Comparison of ENCODE assay signal across 9 cellular contexts in the genomic region with DNA sequence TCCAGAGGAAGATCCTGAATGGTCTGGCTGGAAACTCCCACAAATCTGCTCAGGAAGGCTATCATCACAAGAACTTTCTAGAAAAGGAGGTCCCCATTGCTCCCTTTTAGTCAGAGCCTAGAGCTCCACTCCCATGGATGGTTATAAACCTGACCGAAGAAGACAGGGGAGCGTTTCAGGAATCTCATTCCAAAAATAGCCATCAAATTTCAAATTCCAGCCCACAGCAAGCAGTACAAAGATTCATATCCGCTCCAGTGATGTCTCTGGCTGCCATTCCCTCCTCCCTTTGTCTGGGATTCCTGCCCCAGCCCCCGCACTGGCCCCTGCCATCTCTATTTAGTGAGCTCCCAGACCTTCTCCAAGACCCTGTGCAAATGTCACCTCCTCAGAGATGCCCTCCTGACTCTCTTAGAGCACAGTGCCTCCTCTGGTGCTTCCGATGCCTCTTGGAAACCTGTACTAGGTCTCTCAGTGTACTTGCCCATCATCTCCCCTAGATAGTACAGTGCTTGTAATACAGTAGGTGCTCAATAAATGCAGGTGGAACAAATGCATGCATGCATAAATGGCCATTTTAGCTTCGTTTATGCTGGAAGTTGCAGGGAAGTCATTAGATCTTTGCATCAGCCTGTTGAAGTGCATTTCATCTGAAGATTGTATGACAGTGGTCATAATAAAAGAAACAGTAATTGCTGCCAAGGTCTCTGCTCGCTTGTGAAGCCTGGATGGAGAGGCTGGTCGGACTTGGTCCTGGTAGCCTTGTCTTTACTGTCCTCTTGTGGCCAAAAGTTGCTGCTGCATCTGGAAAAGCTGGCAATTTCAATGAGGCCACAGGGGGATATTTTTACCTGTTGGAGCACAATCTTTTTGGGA. TPM values are rescaled to one million over a fixed set of nuclear protein-coding genes. Genes with fewer than 3 reads are reported as not detected.
DNase-seq lines count a peak whose midpoint lies in the region; ATAC-seq and TF ChIP-seq lines count a peak whose summit lies in the region.
"Had no signal": no experiment of that assay in that cellular context is flagged by ENCODE, and none has a peak within 500 bp of the region (broad histone marks: within the 10 kb centered on the region; RNA-seq: fewer than 3 reads in every experiment).

No MANE protein-coding gene starts in this region.

- no peaks in the 10 kb centered on the region for H3K36me3 Mint-ChIP-seq in activated naive CD8-positive, alpha-beta T cell treated with anti-CD3 and anti-CD28 coated beads, Interleukin-2, amount 10 ng/mL, durations not matched to agents 7 days and 5 days
- H3K36me3 Mint-ChIP-seq: IgD-negative memory B cell had no signal

- peak; percentile 57 for ATAC-seq in HG03095 (IDR thresholded peaks at IDR 0.05; ENCODE audit: unreplicated experiment)
- ATAC-seq in activated naive CD8-positive, alpha-beta T cell treated with anti-CD3 and anti-CD28 coated beads, Interleukin-2, amount 10 ng/mL, durations not matched to agents 7 days and 5 days (ENCODE audit: low read depth), result peak; percentile 52
- peak; percentile 79 to 90 (median 83) for ATAC-seq in heart left ventricle
- ATAC-seq in HG03108 (IDR thresholded peaks at IDR 0.05; ENCODE audit: unreplicated experiment), result no peak

- no peaks in the 10 kb centered on the region for H3K4me1 Mint-ChIP-seq in activated naive CD8-positive, alpha-beta T cell treated with anti-CD3 and anti-CD28 coated beads, Interleukin-2, amount 10 ng/mL, durations not matched to agents 7 days and 5 days

- POLR2A ChIA-PET in activated naive CD8-positive, alpha-beta T cell treated with anti-CD3 and anti-CD28 coated beads, Interleukin-2, amount 10 ng/mL, durations not matched to agents 7 days and 5 days (lab: Charles Lee), result no interaction called here

- TF ChIP-seq CTCF in AG09319 (IDR thresholded peaks at IDR 0.05; ENCODE audit: low read depth, low read length) (no peak; the same call in none of the 2 replicates), GM12873 (IDR thresholded peaks at IDR 0.05; ENCODE audit: insufficient read depth, low read depth, low read length, missing control alignments) (peak; percentile 97), heart left ventricle (IDR thresholded peaks at IDR 0.05) (peak; percentile 84 to 97 (median 93))

- H3K4me3 Mint-ChIP-seq in activated naive CD8-positive, alpha-beta T cell treated with anti-CD3 and anti-CD28 coated beads, Interleukin-2, amount 10 ng/mL, durations not matched to agents 7 days and 5 days, result no peak overlapping the region
- H3K4me3 Mint-ChIP-seq: IgD-negative memory B cell had no signal

- H3K9me3 Mint-ChIP-seq in activated naive CD8-positive, alpha-beta T cell treated with anti-CD3 and anti-CD28 coated beads, Interleukin-2, amount 10 ng/mL, durations not matched to agents 7 days and 5 days, result no peaks in the 10 kb centered on the region
- H3K9me3 Mint-ChIP-seq: IgD-negative memory B cell had no signal

- DNase-seq in AG09319 (ENCODE audit: extremely low read depth, low read depth), result peak; percentile 80
- DNase-seq in NCI-H446 treated with DMSO at 0.1 percent for 48 hours (lab: John Stamatoyannopoulos, UW), result peak; percentile 5
- DNase-seq in activated naive CD8-positive, alpha-beta T cell treated with anti-CD3 and anti-CD28 coated beads, Interleukin-2, amount 10 ng/mL, durations not matched to agents 7 days and 5 days, result no peak
- peak in 4 of 5 donors; percentile 60 to 75 (median 68) for DNase-seq in heart left ventricle
- peak; percentile 30 for DNase-seq in pulmonary artery endothelial cell (ENCODE audit: low read depth, low spot score)

- H3K27ac ChIP-seq in heart left ventricle, result no peak overlapping the region

- no peak overlapping the region for H3K27ac Mint-ChIP-seq in activated naive CD8-positive, alpha-beta T cell treated with anti-CD3 and anti-CD28 coated beads, Interleukin-2, amount 10 ng/mL, durations not matched to agents 7 days and 5 days
- H3K27ac Mint-ChIP-seq: IgD-negative memory B cell had no signal

- TF ChIP-seq POLR2A in heart left ventricle (IDR thresholded peaks at IDR 0.05), result no peak

- no peaks in the 10 kb centered on the region for H3K9me3 ChIP-seq in heart left ventricle

- no peaks in the 10 kb centered on the region for H3K36me3 ChIP-seq in heart left ventricle

- H3K27me3 ChIP-seq in heart left ventricle, result no peaks in the 10 kb centered on the region

- H3K4me1 ChIP-seq in heart left ventricle, result peaks cover 0 to 7% (median 0%) of the 10 kb centered on the region in 12 donors

- WGBS in heart left ventricle, 4 donors, result 36 to 41% (median 39%) methylated on average over 8 of the region's 8 CpGs

- intact Hi-C loops in heart left ventricle (cut with DNase I), result loop anchor here in 3 of 10 donors (5.0 to 10.0 kb wide), 2 partner anchors 41 to 956 kb away; no protein-coding TSS in a partner anchor

- no peak overlapping the region for H3K4me3 ChIP-seq in heart left ventricle

- peaks cover 5% of the 10 kb centered on the region for H3K27me3 Mint-ChIP-seq in activated naive CD8-positive, alpha-beta T cell treated with anti-CD3 and anti-CD28 coated beads, Interleukin-2, amount 10 ng/mL, durations not matched to agents 7 days and 5 days

RNA-seq across cellular contexts. Expression of a gene that starts 32.0 kb away (rescaled TPM):
- not detected for total RNA-seq in activated naive CD8-positive, alpha-beta T cell treated with anti-CD3 and anti-CD28 coated beads, Interleukin-2, amount 10 ng/mL, durations not matched to agents 7 days and 5 days
- under 1 TPM in 1 of 9 donors, not detected in 8; 0.23 TPM for total RNA-seq in heart left ventricle
- polyA plus RNA-seq in heart left ventricle, result under 1 TPM in 1 of 2 donors, not detected in 1; 0.30 TPM
- not detected in 2 replicates for total RNA-seq in pulmonary artery endothelial cell
- polyA plus RNA-seq: IgD-negative memory B cell had no signal
